ENCODE assay signal across 12 cellular contexts in genomic region chr20:9501473-9501872, GRCh38. TPM values are rescaled to one million over a fixed set of nuclear protein-coding genes. Genes with fewer than 3 reads are reported as not detected.
"Had no signal": no experiment of that assay in that cellular context is flagged by ENCODE, and none has a peak within 500 bp of the region (broad histone marks: within the 10 kb centered on the region; RNA-seq: fewer than 3 reads in every experiment).

No MANE protein-coding gene starts in this region.

- H3K9me3 ChIP-seq: HAP-1 had no signal

- H3K36me3 ChIP-seq: HAP-1 had no signal

- H3K4me2 ChIP-seq: GM23338 had no signal

- H3K4me1 ChIP-seq: HAP-1 had no signal

- H3K4me3 ChIP-seq: GM23248, GM23338, HAP-1 had no signal

- H3K27ac ChIP-seq: GM23248 had no signal

- FAIRE-seq: H1, H54 had no signal

- H2AFZ ChIP-seq: GM23248, GM23338 had no signal

- ATAC-seq: GM23338, HCT116 had no signal

- DNase-seq: GM23248, GOT3, H7, H9, HCEC 1CT, HFFc6 had no signal

- H3K9ac ChIP-seq: GM23248 had no signal

RNA-seq across cellular contexts. Expression of gene LAMP5, which starts 12.9 kb away (rescaled TPM):
- total RNA-seq: H4, HFFc6 had no signal
- polyA plus RNA-seq: GM23248 had no signal
